In the genomic region with DNA sequence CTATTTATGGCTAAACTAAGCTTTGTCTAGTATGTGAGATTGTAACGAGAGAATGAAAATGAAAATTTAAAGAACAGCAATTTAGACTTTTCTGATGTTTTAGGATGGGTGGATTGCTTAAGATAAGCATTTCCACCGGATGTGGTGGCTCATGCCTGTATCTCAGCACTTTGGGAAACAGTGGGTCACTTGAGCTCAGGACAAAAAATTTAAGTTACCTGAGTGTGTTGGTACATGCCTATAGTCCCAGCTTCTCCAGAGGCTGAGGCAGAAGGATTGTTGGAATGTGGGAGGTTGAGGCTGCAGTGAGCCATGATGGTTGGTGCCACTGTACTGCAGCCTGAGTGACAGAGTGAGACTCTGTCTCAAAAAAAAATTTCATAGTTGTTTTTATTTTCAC, we compare ENCODE assay signal across 2 cellular contexts.
A peak's percentile ranks its signal among the peaks of the same experiment; 100 is the strongest.
TF ChIP-seq lines count a peak whose summit lies in the region.

No MANE protein-coding gene starts in this region.

TF ChIP-seq in IMR-90, 13 proteins besides CTCF, POLR2A, EP300 and RAD21:
- TF ChIP-seq CHD1 (IDR thresholded peaks at IDR 0.05; ENCODE audit: low read depth, low read length) = no peak
- peak; percentile 41; the same call in 1 of the 2 replicates for TF ChIP-seq CEBPB (IDR thresholded peaks at IDR 0.05; ENCODE audit: low read depth, low read length)

TF ChIP-seq in GM12878, 131 proteins besides CTCF, POLR2A, EP300 and RAD21:
- TF ChIP-seq CHD1 (IDR thresholded peaks at IDR 0.05; ENCODE audit: low read depth, low read length) = no peak
- TF ChIP-seq RB1 (IDR thresholded peaks at IDR 0.05; ENCODE audit: borderline replicate concordance) = no peak
- TF ChIP-seq, protein P1, sequence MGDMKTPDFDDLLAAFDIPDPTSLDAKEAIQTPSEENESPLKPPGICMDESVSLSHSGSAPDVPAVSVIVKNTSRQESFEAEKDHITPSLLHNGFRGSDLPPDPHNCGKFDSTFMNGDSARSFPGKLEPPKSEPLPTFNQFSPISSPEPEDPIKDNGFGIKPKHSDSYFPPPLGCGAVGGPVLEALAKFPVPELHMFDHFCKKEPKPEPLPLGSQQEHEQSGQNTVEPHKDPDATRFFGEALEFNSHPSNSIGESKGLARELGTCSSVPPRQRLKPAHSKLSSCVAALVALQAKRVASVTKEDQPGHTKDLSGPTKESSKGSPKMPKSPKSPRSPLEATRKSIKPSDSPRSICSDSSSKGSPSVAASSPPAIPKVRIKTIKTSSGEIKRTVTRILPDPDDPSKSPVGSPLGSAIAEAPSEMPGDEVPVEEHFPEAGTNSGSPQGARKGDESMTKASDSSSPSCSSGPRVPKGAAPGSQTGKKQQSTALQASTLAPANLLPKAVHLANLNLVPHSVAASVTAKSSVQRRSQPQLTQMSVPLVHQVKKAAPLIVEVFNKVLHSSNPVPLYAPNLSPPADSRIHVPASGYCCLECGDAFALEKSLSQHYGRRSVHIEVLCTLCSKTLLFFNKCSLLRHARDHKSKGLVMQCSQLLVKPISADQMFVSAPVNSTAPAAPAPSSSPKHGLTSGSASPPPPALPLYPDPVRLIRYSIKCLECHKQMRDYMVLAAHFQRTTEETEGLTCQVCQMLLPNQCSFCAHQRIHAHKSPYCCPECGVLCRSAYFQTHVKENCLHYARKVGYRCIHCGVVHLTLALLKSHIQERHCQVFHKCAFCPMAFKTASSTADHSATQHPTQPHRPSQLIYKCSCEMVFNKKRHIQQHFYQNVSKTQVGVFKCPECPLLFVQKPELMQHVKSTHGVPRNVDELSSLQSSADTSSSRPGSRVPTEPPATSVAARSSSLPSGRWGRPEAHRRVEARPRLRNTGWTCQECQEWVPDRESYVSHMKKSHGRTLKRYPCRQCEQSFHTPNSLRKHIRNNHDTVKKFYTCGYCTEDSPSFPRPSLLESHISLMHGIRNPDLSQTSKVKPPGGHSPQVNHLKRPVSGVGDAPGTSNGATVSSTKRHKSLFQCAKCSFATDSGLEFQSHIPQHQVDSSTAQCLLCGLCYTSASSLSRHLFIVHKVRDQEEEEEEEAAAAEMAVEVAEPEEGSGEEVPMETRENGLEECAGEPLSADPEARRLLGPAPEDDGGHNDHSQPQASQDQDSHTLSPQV (IDR thresholded peaks at IDR 0.05) = no peak
- TF ChIP-seq DPF2 (IDR thresholded peaks at IDR 0.05) = no peak
- no peak for TF ChIP-seq NFXL1 (IDR thresholded peaks at IDR 0.05; ENCODE audit: borderline replicate concordance)
TF ChIP-seq in GM12878: peak in this region for 0.
